In genomic region chr5:13740471-13740870, GRCh38 we compare ENCODE assay signal across 25 cellular contexts.
"Had no signal": no experiment of that assay in that cellular context is flagged by ENCODE, and none has a peak within 500 bp of the region (broad histone marks: within the 10 kb centered on the region; RNA-seq: fewer than 3 reads in every experiment).

No MANE protein-coding gene starts in this region.

- H3K27me3 ChIP-seq: esophagus muscularis mucosa, heart right ventricle, neutrophil, pancreas, right lobe of liver, stomach, testis, tibial artery had no signal

- H3K4me1 Mint-ChIP-seq: memory B cell; neural crest cell; stimulated activated naive B cell treated with anti-CD40 and anti-IgM and Interleukin-4, amounts not matched to agents 10 μg/mL and 1 μg/mL and 100 μg/mL, for 72 hours had no signal

- H3K9me3 Mint-ChIP-seq: type B pancreatic cell had no signal

- H3K27ac Mint-ChIP-seq: effector memory CD8-positive, alpha-beta T cell; memory B cell; natural killer cell treated with Interleukin-12 subunit alpha and Interleukin-12 subunit beta and Interleukin-15 and Interleukin-18, amount 100 ng/mL, for 72 hours; stimulated activated naive B cell treated with anti-CD40 and anti-IgM and Interleukin-4, amounts not matched to agents 10 μg/mL and 1 μg/mL and 100 μg/mL, for 72 hours; type B pancreatic cell had no signal

- H3K27me3 Mint-ChIP-seq: effector memory CD8-positive, alpha-beta T cell; memory B cell; natural killer cell treated with Interleukin-12 subunit alpha and Interleukin-12 subunit beta and Interleukin-15 and Interleukin-18, amount 100 ng/mL, for 72 hours; stimulated activated naive B cell treated with anti-CD40 and anti-IgM and Interleukin-4, amounts not matched to agents 10 μg/mL and 1 μg/mL and 100 μg/mL, for 72 hours; type B pancreatic cell had no signal

- H3K4me3 ChIP-seq: esophagus muscularis mucosa, heart right ventricle, lower lobe of right lung, pancreas, right lobe of liver, stomach, testis, tibial artery had no signal

- H3K27ac ChIP-seq: esophagus muscularis mucosa, heart right ventricle, lower lobe of right lung, neutrophil, pancreas, right lobe of liver, stomach, testis, tibial artery had no signal

- ATAC-seq: effector memory CD8-positive, alpha-beta T cell; heart right ventricle; left ventricle myocardium superior; lower lobe of right lung; natural killer cell treated with Interleukin-12 subunit alpha and Interleukin-12 subunit beta and Interleukin-15 and Interleukin-18, amount 100 ng/mL, for 72 hours; pancreas; right lobe of liver; stimulated activated naive B cell treated with anti-CD40 and anti-IgM and Interleukin-4, amounts not matched to agents 10 μg/mL and 1 μg/mL and 100 μg/mL, for 72 hours had no signal

- H3K4me1 ChIP-seq: esophagus muscularis mucosa, heart right ventricle, lower lobe of right lung, pancreas, right lobe of liver, stomach, testis, tibial artery had no signal

- FAIRE-seq: endometrium, islet of Langerhans, pancreas, small intestine had no signal

- H3K36me3 Mint-ChIP-seq: memory B cell; natural killer cell treated with Interleukin-12 subunit alpha and Interleukin-12 subunit beta and Interleukin-15 and Interleukin-18, amount 100 ng/mL, for 72 hours; stimulated activated naive B cell treated with anti-CD40 and anti-IgM and Interleukin-4, amounts not matched to agents 10 μg/mL and 1 μg/mL and 100 μg/mL, for 72 hours; type B pancreatic cell had no signal

- DNase-seq: cortex of kidney; effector memory CD8-positive, alpha-beta T cell; foreskin melanocyte; glutamatergic neuron; heart right ventricle; hippocampal formation; left ventricle myocardium superior; lower lobe of right lung; pancreas; right lobe of liver; small intestine; stimulated activated CD4-positive, alpha-beta T cell treated with anti-CD3 and anti-CD28 coated beads, Interleukin-15, amount 100 ng/mL, for 24 hours; stimulated activated CD4-positive, alpha-beta T cell treated with anti-CD3 and anti-CD28 coated beads, Interleukin-2, amount 100 ng/mL, for 48 hours; stimulated activated naive B cell treated with anti-CD40 and anti-IgM and Interleukin-4, amounts not matched to agents 10 μg/mL and 1 μg/mL and 100 μg/mL, for 72 hours; stomach; testis; tibial artery had no signal

- H3K36me3 ChIP-seq: esophagus muscularis mucosa, heart right ventricle, lower lobe of right lung, neutrophil, pancreas, right lobe of liver, stomach, tibial artery had no signal

- H3K4me3 Mint-ChIP-seq: effector memory CD8-positive, alpha-beta T cell; memory B cell; natural killer cell treated with Interleukin-12 subunit alpha and Interleukin-12 subunit beta and Interleukin-15 and Interleukin-18, amount 100 ng/mL, for 72 hours; neural crest cell; stimulated activated naive B cell treated with anti-CD40 and anti-IgM and Interleukin-4, amounts not matched to agents 10 μg/mL and 1 μg/mL and 100 μg/mL, for 72 hours; type B pancreatic cell had no signal
